Comparison of ENCODE assay signal across 35 cellular contexts in genomic region chr11:65065898-65066297, GRCh38.
"Had no signal": no experiment of that assay in that cellular context is flagged by ENCODE, and none has a peak within 500 bp of the region (broad histone marks: within the 10 kb centered on the region; RNA-seq: fewer than 3 reads in every experiment).

No MANE protein-coding gene starts in this region.

- H3K36me3 ChIP-seq: esophagus squamous epithelium, heart right ventricle, pancreas, upper lobe of right lung had no signal

- ATAC-seq: activated T-helper 17 cell treated with anti-CD3 and anti-CD28 coated beads, Interleukin-2, amount 50 U/mL, for 72 hours; heart right ventricle; left colon; pancreas; stimulated activated memory B cell treated with anti-CD40 and anti-IgM and Interleukin-4, amounts not matched to agents 10 μg/mL and 1 μg/mL and 100 μg/mL, for 72 hours; stimulated activated naive CD8-positive, alpha-beta T cell treated with anti-CD3 and anti-CD28 coated beads, Interleukin-15, amount 100 ng/mL, for 72 hours; T-helper 17 cell; upper lobe of right lung had no signal

- H3K27ac Mint-ChIP-seq: activated CD4-positive, alpha-beta memory T cell treated with anti-CD3 and anti-CD28 coated beads, Interleukin-2, amount 10 ng/mL, durations not matched to agents 7 days and 5 days; activated CD4-positive, alpha-beta T cell treated with anti-CD3 and anti-CD28 coated beads, Interleukin-2, amount 10 ng/mL, durations not matched to agents 7 days and 5 days; activated T-cell treated with anti-CD3 and anti-CD28 coated beads, Interleukin-2, amount 50 U/mL, for 24 hours; activated T-helper 17 cell treated with anti-CD3 and anti-CD28 coated beads, Interleukin-2, amount 50 U/mL, for 72 hours; mesothelial cell of epicardium; naive B cell; nephron progenitor cell; stimulated activated memory B cell treated with anti-CD40 and anti-IgM and Interleukin-4, amounts not matched to agents 10 μg/mL and 1 μg/mL and 100 μg/mL, for 72 hours; stimulated activated naive CD8-positive, alpha-beta T cell treated with anti-CD3 and anti-CD28 coated beads, Interleukin-15, amount 100 ng/mL, for 72 hours; T-helper 17 cell had no signal

- FAIRE-seq: endometrium, keratinocyte, pancreas had no signal

- H3K27ac ChIP-seq: epithelial cell of prostate, esophagus squamous epithelium, heart right ventricle, pancreas, psoas muscle, upper lobe of right lung had no signal

- H3K27me3 Mint-ChIP-seq: activated CD4-positive, alpha-beta memory T cell treated with anti-CD3 and anti-CD28 coated beads, Interleukin-2, amount 10 ng/mL, durations not matched to agents 7 days and 5 days; activated CD4-positive, alpha-beta T cell treated with anti-CD3 and anti-CD28 coated beads, Interleukin-2, amount 10 ng/mL, durations not matched to agents 7 days and 5 days; activated T-cell treated with anti-CD3 and anti-CD28 coated beads, Interleukin-2, amount 50 U/mL, for 24 hours; activated T-helper 17 cell treated with anti-CD3 and anti-CD28 coated beads, Interleukin-2, amount 50 U/mL, for 72 hours; central memory CD8-positive, alpha-beta T cell; stimulated activated naive CD8-positive, alpha-beta T cell treated with anti-CD3 and anti-CD28 coated beads, Interleukin-15, amount 100 ng/mL, for 72 hours had no signal

- H3K4me3 ChIP-seq: esophagus squamous epithelium, heart right ventricle, pancreas, psoas muscle, smooth muscle cell, upper lobe of right lung had no signal

- H3K9me3 ChIP-seq: esophagus squamous epithelium, heart right ventricle, pancreas, psoas muscle, upper lobe of right lung had no signal

- H3K27me3 ChIP-seq: esophagus squamous epithelium, pancreas, upper lobe of right lung had no signal

- H3K9me3 Mint-ChIP-seq: activated CD4-positive, alpha-beta memory T cell treated with anti-CD3 and anti-CD28 coated beads, Interleukin-2, amount 10 ng/mL, durations not matched to agents 7 days and 5 days; activated CD4-positive, alpha-beta T cell treated with anti-CD3 and anti-CD28 coated beads, Interleukin-2, amount 10 ng/mL, durations not matched to agents 7 days and 5 days; activated T-cell treated with anti-CD3 and anti-CD28 coated beads, Interleukin-2, amount 50 U/mL, for 24 hours; activated T-helper 17 cell treated with anti-CD3 and anti-CD28 coated beads, Interleukin-2, amount 50 U/mL, for 72 hours; central memory CD8-positive, alpha-beta T cell; mesothelial cell of epicardium; naive B cell; nephron progenitor cell; stimulated activated memory B cell treated with anti-CD40 and anti-IgM and Interleukin-4, amounts not matched to agents 10 μg/mL and 1 μg/mL and 100 μg/mL, for 72 hours; stimulated activated naive CD8-positive, alpha-beta T cell treated with anti-CD3 and anti-CD28 coated beads, Interleukin-15, amount 100 ng/mL, for 72 hours had no signal

- H3K4me2 ChIP-seq: smooth muscle cell had no signal

- H3K36me3 Mint-ChIP-seq: mesothelial cell of epicardium; naive B cell; stimulated activated memory B cell treated with anti-CD40 and anti-IgM and Interleukin-4, amounts not matched to agents 10 μg/mL and 1 μg/mL and 100 μg/mL, for 72 hours had no signal

- H3K4me1 ChIP-seq: esophagus squamous epithelium, heart right ventricle, pancreas, psoas muscle, upper lobe of right lung had no signal

- H3K4me1 Mint-ChIP-seq: activated T-helper 17 cell treated with anti-CD3 and anti-CD28 coated beads, Interleukin-2, amount 50 U/mL, for 72 hours; central memory CD8-positive, alpha-beta T cell; mesothelial cell of epicardium had no signal

- DNase-seq: activated CD4-positive, alpha-beta memory T cell treated with anti-CD3 and anti-CD28 coated beads, Interleukin-2, amount 10 ng/mL, durations not matched to agents 7 days and 5 days; activated CD4-positive, alpha-beta T cell treated with anti-CD3 and anti-CD28 coated beads for 1 hour; activated CD4-positive, alpha-beta T cell treated with anti-CD3 and anti-CD28 coated beads, Interleukin-2, amount 10 ng/mL, durations not matched to agents 7 days and 5 days; activated CD8-positive, alpha-beta memory T cell treated with anti-CD3 and anti-CD28 coated beads, Interleukin-2, amount 50 U/mL, for 48 hours; activated gamma-delta T cell treated with Interleukin-2 at 50 U/mL for 16 hours; activated naive CD4-positive, alpha-beta T cell treated with anti-CD3 and anti-CD28 coated beads, Interleukin-2, amount 50 U/mL, for 16 hours; activated T-cell treated with anti-CD3 and anti-CD28 coated beads, Interleukin-2, amount 50 U/mL, for 24 hours; amniotic stem cell; dermis blood vessel endothelial cell; effector CD4-positive, alpha-beta T cell; esophagus squamous epithelium; foreskin melanocyte; heart right ventricle; left colon; mammary epithelial cell; naive B cell; nephron progenitor cell; pancreas; psoas muscle; stimulated activated CD4-positive, alpha-beta T cell treated with anti-CD3 and anti-CD28 coated beads, Interleukin-1b, Interleukin-23, amount 100 ng/mL, for 48 hours; stimulated activated CD4-positive, alpha-beta T cell treated with anti-CD3 and anti-CD28 coated beads, Interleukin-4, amount 100 ng/mL, for 4 hours; stimulated activated CD8-positive, alpha-beta memory T cell treated with anti-CD3 and anti-CD28 coated beads, Interleukin-4, amount 100 ng/mL, for 48 hours; stimulated activated naive CD8-positive, alpha-beta T cell treated with anti-CD3 and anti-CD28 coated beads, Interleukin-15, amount 100 ng/mL, for 72 hours; substantia nigra; T-helper 17 cell; T1000; upper lobe of right lung had no signal

- H3K4me3 Mint-ChIP-seq: activated CD4-positive, alpha-beta memory T cell treated with anti-CD3 and anti-CD28 coated beads, Interleukin-2, amount 10 ng/mL, durations not matched to agents 7 days and 5 days; activated CD4-positive, alpha-beta T cell treated with anti-CD3 and anti-CD28 coated beads, Interleukin-2, amount 10 ng/mL, durations not matched to agents 7 days and 5 days; activated T-cell treated with anti-CD3 and anti-CD28 coated beads, Interleukin-2, amount 50 U/mL, for 24 hours; activated T-helper 17 cell treated with anti-CD3 and anti-CD28 coated beads, Interleukin-2, amount 50 U/mL, for 72 hours; central memory CD8-positive, alpha-beta T cell; mesothelial cell of epicardium; naive B cell; nephron progenitor cell; stimulated activated memory B cell treated with anti-CD40 and anti-IgM and Interleukin-4, amounts not matched to agents 10 μg/mL and 1 μg/mL and 100 μg/mL, for 72 hours; stimulated activated naive CD8-positive, alpha-beta T cell treated with anti-CD3 and anti-CD28 coated beads, Interleukin-15, amount 100 ng/mL, for 72 hours; T-helper 17 cell had no signal
